In the genomic region with DNA sequence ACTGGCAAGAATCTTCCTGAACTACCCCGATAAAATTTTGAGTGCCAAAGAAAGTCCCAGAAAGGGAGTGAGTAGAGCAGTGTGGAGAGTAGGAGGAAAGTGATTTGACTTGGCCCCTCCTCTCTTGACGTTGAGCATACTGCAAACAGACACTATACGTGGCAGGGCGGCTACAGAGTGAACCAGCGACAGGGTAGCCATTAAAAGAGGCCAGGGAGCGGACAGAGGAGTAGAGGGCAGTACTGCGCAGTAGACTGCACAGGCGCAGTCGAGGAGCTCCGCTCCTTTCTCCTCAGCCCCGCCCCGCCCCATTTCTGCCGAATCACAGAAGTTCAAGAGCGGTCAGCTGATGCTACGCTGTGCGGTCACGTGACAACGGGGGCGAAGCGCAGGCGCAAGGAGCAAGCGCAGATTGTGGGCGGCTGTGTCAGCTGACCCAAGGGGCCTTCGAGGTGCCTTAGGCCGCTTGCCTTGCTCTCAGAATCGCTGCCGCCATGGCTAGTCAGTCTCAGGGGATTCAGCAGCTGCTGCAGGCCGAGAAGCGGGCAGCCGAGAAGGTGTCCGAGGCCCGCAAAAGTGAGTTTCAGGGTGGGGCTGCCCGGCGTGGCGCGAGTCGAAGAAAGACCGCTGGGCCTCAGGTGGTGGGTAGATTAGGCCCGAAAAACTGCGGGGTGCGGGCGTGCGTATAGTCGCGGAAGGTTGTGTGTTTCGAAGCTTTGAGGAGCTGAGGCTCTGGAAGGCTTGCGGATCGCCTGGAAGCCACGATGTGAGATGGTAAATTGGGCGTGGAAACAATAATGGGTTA, we compare ENCODE assay signal across 1 cellular context.
TF ChIP-seq lines count a peak whose summit lies in the region.

A gene with protein sequence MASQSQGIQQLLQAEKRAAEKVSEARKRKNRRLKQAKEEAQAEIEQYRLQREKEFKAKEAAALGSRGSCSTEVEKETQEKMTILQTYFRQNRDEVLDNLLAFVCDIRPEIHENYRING (plus strand): TSS at position 425 of the 805 bp plus-strand sequence. CDS start 70 bp downstream, at position 495.

TF ChIP-seq in HepG2, 621 proteins besides CTCF, POLR2A, EP300 and RAD21 (continued from another document and continues in another):
- TF ChIP-seq, protein P1, sequence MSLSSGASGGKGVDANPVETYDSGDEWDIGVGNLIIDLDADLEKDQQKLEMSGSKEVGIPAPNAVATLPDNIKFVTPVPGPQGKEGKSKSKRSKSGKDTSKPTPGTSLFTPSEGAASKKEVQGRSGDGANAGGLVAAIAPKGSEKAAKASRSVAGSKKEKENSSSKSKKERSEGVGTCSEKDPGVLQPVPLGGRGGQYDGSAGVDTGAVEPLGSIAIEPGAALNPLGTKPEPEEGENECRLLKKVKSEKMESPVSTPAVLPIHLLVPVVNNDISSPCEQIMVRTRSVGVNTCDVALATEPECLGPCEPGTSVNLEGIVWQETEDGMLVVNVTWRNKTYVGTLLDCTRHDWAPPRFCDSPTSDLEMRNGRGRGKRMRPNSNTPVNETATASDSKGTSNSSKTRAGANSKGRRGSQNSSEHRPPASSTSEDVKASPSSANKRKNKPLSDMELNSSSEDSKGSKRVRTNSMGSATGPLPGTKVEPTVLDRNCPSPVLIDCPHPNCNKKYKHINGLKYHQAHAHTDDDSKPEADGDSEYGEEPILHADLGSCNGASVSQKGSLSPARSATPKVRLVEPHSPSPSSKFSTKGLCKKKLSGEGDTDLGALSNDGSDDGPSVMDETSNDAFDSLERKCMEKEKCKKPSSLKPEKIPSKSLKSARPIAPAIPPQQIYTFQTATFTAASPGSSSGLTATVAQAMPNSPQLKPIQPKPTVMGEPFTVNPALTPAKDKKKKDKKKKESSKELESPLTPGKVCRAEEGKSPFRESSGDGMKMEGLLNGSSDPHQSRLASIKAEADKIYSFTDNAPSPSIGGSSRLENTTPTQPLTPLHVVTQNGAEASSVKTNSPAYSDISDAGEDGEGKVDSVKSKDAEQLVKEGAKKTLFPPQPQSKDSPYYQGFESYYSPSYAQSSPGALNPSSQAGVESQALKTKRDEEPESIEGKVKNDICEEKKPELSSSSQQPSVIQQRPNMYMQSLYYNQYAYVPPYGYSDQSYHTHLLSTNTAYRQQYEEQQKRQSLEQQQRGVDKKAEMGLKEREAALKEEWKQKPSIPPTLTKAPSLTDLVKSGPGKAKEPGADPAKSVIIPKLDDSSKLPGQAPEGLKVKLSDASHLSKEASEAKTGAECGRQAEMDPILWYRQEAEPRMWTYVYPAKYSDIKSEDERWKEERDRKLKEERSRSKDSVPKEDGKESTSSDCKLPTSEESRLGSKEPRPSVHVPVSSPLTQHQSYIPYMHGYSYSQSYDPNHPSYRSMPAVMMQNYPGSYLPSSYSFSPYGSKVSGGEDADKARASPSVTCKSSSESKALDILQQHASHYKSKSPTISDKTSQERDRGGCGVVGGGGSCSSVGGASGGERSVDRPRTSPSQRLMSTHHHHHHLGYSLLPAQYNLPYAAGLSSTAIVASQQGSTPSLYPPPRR (CRISPR knock-in tag; IDR thresholded peaks at IDR 0.05; ENCODE audit: borderline replicate concordance), result peak; percentile 21; the same call in 1 of the 2 replicates
- TF ChIP-seq CCDC6 (CRISPR knock-in tag; IDR thresholded peaks at IDR 0.05) (no peak; the same call in 1 of the 2 replicates), NKX3-1 (CRISPR knock-in tag; IDR thresholded peaks at IDR 0.05) (peak; percentile 72), ZNF451 (CRISPR knock-in tag; IDR thresholded peaks at IDR 0.05) (no peak), MTA3 (CRISPR knock-in tag; IDR thresholded peaks at IDR 0.05) (no peak), ZNF337 (CRISPR knock-in tag; IDR thresholded peaks at IDR 0.05; ENCODE audit: borderline replicate concordance, low read depth) (no peak), TEAD3 (CRISPR knock-in tag; optimal IDR thresholded peaks at IDR 0.05; ENCODE audit: borderline replicate concordance) (no peak), ZNF124 (CRISPR knock-in tag; IDR thresholded peaks at IDR 0.05) (no peak; the same call in 1 of the 2 replicates), MEIS1 (CRISPR knock-in tag; IDR thresholded peaks at IDR 0.05; ENCODE audit: borderline replicate concordance) (0 out of 2 replicates have a peak, but pooled peaks have one; percentile 47), ZNF780A (CRISPR knock-in tag; IDR thresholded peaks at IDR 0.05) (no peak), ZC3H4 (CRISPR knock-in tag; IDR thresholded peaks at IDR 0.05; ENCODE audit: borderline replicate concordance) (no peak), DNMT1 (CRISPR knock-in tag; IDR thresholded peaks at IDR 0.05) (no peak), FOXA1 (IDR thresholded peaks at IDR 0.05) (no peak), FOXA1 (CRISPR knock-in tag; IDR thresholded peaks at IDR 0.05) (no peak), POLR2AphosphoS5 (IDR thresholded peaks at IDR 0.05; ENCODE audit: low read depth, low read length) (peak; percentile 98), ZNF589 (CRISPR knock-in tag; conservative IDR thresholded peaks at IDR 0.05) (no peak; the same call in 1 of the 2 replicates), ZNF317 (CRISPR knock-in tag; IDR thresholded peaks at IDR 0.05) (peak; percentile 86), LCORL (IDR thresholded peaks at IDR 0.05) (peak; percentile 52; the same call in 1 of the 2 replicates), LCORL (CRISPR knock-in tag; IDR thresholded peaks at IDR 0.05) (peak; percentile 25; the same call in 1 of the 2 replicates), JUNB (CRISPR knock-in tag; IDR thresholded peaks at IDR 0.05; ENCODE audit: borderline replicate concordance) (no peak), ZNF20 (CRISPR knock-in tag; IDR thresholded peaks at IDR 0.05) (no peak), ZNF652 (CRISPR knock-in tag; IDR thresholded peaks at IDR 0.05; ENCODE audit: borderline replicate concordance, low read depth) (no peak), ZKSCAN5 (CRISPR knock-in tag; IDR thresholded peaks at IDR 0.05) (no peak), RBM22 (optimal IDR thresholded peaks at IDR 0.05; ENCODE audit: low read length) (no peak), ASH2L (IDR thresholded peaks at IDR 0.05; ENCODE audit: insufficient read length, low read depth, low read length) (peak; percentile 69), ZNF775 (CRISPR knock-in tag; IDR thresholded peaks at IDR 0.05; ENCODE audit: borderline replicate concordance) (0 out of 2 replicates have a peak, but pooled peaks have one; percentile 14), ATF7 (IDR thresholded peaks at IDR 0.05) (no peak), ATF7 (CRISPR knock-in tag; IDR thresholded peaks at IDR 0.05) (no peak), ZNF329 (CRISPR knock-in tag; IDR thresholded peaks at IDR 0.05; ENCODE audit: low read depth) (0 out of 2 replicates have a peak, but pooled peaks have one; percentile 1), NFIB (CRISPR knock-in tag; IDR thresholded peaks at IDR 0.05; ENCODE audit: borderline replicate concordance) (no peak), POLR2AphosphoS2 (IDR thresholded peaks at IDR 0.05; ENCODE audit: low read depth, low read length) (0 out of 2 replicates have a peak, but pooled peaks have one; percentile 59), NAIF1 (CRISPR knock-in tag; IDR thresholded peaks at IDR 0.05; ENCODE audit: borderline replicate concordance) (0 out of 2 replicates have a peak, but pooled peaks have one; percentile 52), ZNF615 (CRISPR knock-in tag; IDR thresholded peaks at IDR 0.05; ENCODE audit: borderline replicate concordance) (no peak)
- TF ChIP-seq, protein P2, sequence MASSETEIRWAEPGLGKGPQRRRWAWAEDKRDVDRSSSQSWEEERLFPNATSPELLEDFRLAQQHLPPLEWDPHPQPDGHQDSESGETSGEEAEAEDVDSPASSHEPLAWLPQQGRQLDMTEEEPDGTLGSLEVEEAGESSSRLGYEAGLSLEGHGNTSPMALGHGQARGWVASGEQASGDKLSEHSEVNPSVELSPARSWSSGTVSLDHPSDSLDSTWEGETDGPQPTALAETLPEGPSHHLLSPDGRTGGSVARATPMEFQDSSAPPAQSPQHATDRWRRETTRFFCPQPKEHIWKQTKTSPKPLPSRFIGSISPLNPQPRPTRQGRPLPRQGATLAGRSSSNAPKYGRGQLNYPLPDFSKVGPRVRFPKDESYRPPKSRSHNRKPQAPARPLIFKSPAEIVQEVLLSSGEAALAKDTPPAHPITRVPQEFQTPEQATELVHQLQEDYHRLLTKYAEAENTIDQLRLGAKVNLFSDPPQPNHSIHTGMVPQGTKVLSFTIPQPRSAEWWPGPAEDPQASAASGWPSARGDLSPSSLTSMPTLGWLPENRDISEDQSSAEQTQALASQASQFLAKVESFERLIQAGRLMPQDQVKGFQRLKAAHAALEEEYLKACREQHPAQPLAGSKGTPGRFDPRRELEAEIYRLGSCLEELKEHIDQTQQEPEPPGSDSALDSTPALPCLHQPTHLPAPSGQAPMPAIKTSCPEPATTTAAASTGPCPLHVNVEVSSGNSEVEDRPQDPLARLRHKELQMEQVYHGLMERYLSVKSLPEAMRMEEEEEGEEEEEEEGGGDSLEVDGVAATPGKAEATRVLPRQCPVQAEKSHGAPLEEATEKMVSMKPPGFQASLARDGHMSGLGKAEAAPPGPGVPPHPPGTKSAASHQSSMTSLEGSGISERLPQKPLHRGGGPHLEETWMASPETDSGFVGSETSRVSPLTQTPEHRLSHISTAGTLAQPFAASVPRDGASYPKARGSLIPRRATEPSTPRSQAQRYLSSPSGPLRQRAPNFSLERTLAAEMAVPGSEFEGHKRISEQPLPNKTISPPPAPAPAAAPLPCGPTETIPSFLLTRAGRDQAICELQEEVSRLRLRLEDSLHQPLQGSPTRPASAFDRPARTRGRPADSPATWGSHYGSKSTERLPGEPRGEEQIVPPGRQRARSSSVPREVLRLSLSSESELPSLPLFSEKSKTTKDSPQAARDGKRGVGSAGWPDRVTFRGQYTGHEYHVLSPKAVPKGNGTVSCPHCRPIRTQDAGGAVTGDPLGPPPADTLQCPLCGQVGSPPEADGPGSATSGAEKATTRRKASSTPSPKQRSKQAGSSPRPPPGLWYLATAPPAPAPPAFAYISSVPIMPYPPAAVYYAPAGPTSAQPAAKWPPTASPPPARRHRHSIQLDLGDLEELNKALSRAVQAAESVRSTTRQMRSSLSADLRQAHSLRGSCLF (CRISPR knock-in tag; IDR thresholded peaks at IDR 0.05; ENCODE audit: borderline replicate concordance), result peak; percentile 67; the same call in 1 of the 2 replicates
- TF ChIP-seq, protein P3, sequence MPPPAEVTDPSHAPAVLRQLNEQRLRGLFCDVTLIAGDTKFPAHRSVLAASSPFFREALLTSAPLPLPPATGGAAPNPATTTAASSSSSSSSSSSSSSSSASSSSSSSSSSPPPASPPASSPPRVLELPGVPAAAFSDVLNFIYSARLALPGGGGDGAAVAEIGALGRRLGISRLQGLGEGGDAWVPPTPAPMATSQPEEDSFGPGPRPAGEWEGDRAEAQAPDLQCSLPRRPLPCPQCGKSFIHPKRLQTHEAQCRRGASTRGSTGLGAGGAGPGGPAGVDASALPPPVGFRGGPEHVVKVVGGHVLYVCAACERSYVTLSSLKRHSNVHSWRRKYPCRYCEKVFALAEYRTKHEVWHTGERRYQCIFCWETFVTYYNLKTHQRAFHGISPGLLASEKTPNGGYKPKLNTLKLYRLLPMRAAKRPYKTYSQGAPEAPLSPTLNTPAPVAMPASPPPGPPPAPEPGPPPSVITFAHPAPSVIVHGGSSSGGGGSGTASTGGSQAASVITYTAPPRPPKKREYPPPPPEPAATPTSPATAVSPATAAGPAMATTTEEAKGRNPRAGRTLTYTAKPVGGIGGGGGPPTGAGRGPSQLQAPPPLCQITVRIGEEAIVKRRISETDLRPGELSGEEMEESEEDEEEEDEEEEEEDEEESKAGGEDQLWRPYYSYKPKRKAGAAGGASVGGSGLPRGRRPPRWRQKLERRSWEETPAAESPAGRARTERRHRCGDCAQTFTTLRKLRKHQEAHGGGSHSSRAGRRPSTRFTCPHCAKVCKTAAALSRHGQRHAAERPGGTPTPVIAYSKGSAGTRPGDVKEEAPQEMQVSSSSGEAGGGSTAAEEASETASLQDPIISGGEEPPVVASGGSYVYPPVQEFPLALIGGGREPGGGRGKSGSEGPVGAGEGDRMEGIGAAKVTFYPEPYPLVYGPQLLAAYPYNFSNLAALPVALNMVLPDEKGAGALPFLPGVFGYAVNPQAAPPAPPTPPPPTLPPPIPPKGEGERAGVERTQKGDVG (CRISPR knock-in tag; IDR thresholded peaks at IDR 0.05; ENCODE audit: borderline replicate concordance), result peak; percentile 50; the same call in 1 of the 2 replicates
- TF ChIP-seq, protein P4, sequence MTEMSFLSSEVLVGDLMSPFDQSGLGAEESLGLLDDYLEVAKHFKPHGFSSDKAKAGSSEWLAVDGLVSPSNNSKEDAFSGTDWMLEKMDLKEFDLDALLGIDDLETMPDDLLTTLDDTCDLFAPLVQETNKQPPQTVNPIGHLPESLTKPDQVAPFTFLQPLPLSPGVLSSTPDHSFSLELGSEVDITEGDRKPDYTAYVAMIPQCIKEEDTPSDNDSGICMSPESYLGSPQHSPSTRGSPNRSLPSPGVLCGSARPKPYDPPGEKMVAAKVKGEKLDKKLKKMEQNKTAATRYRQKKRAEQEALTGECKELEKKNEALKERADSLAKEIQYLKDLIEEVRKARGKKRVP (CRISPR knock-in tag; IDR thresholded peaks at IDR 0.05), result peak in 1 of 2 experiments; percentile 38; a peak in 1 of 4 replicates
- TF ChIP-seq, protein P5, sequence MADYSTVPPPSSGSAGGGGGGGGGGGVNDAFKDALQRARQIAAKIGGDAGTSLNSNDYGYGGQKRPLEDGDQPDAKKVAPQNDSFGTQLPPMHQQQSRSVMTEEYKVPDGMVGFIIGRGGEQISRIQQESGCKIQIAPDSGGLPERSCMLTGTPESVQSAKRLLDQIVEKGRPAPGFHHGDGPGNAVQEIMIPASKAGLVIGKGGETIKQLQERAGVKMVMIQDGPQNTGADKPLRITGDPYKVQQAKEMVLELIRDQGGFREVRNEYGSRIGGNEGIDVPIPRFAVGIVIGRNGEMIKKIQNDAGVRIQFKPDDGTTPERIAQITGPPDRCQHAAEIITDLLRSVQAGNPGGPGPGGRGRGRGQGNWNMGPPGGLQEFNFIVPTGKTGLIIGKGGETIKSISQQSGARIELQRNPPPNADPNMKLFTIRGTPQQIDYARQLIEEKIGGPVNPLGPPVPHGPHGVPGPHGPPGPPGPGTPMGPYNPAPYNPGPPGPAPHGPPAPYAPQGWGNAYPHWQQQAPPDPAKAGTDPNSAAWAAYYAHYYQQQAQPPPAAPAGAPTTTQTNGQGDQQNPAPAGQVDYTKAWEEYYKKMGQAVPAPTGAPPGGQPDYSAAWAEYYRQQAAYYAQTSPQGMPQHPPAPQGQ (CRISPR knock-in tag; IDR thresholded peaks at IDR 0.05; ENCODE audit: borderline replicate concordance), result no peak
- TF ChIP-seq, protein P6, sequence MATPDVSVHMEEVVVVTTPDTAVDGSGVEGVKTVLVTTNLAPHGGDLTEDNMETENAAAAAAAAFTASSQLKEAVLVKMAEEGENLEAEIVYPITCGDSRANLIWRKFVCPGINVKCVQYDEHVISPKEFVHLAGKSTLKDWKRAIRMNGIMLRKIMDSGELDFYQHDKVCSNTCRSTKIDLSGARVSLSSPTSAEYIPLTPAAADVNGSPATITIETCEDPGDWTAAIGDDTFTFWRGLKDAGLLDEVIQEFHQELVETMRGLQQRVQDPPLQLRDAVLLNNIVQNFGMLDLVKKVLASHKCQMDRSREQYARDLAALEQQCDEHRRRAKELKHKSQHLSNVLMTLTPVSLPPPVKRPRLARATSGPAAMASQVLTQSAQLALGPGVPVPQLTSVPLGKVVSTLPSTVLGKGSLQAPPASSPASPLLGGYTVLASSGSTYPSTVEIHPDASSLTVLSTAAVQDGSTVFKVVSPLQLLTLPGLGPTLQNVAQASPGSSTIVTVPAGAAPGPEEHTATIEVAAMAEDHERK (CRISPR knock-in tag; IDR thresholded peaks at IDR 0.05; ENCODE audit: low read depth), result no peak
- TF ChIP-seq, protein P7, sequence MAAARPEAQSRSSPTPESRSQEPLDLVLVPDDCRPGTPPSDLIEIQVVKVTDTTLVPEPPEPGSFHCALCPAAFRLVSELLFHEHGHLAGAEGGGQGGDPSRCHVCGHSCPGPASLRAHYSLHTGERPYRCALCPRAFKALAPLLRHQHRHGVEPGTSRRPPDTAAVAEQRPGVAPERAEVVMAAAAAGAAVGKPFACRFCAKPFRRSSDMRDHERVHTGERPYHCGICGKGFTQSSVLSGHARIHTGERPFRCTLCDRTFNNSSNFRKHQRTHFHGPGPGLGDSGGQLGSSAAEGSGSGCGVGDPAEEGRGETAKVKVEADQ (CRISPR knock-in tag; IDR thresholded peaks at IDR 0.05; ENCODE audit: borderline replicate concordance), result no peak
